Comparison of ENCODE assay signal across 29 cellular contexts in genomic region chr2:55085113-55085713, GRCh38.
"Had no signal": no experiment of that assay in that cellular context is flagged by ENCODE, and none has a peak within 500 bp of the region (broad histone marks: within the 10 kb centered on the region; RNA-seq: fewer than 3 reads in every experiment).

No MANE protein-coding gene starts in this region.

- H3K9me3 Mint-ChIP-seq: natural killer cell treated with Interleukin-12 subunit alpha and Interleukin-12 subunit beta and Interleukin-15 and Interleukin-18, amount 100 ng/mL, for 72 hours had no signal

- FAIRE-seq: pancreas, small intestine, urothelium cell line had no signal

- H3K4me1 Mint-ChIP-seq: nephron progenitor cell; neural crest cell; stimulated activated effector memory CD8-positive, alpha-beta T cell treated with anti-CD3 and anti-CD28 coated beads, Interleukin-12 subunit alpha, Interleukin-12 subunit beta, amount 100 ng/mL, for 72 hours; stimulated activated naive B cell treated with anti-CD40 and anti-IgM and Interleukin-4, amounts not matched to agents 10 μg/mL and 1 μg/mL and 100 μg/mL, for 72 hours had no signal

- H3K27me3 Mint-ChIP-seq: naive thymus-derived CD8-positive, alpha-beta T cell; stimulated activated naive B cell treated with anti-CD40 and anti-IgM and Interleukin-4, amounts not matched to agents 10 μg/mL and 1 μg/mL and 100 μg/mL, for 72 hours; stimulated activated naive CD8-positive, alpha-beta T cell treated with anti-CD3 and anti-CD28 coated beads, Interleukin-15, Interleukin-2, amounts not matched to agents 100 ng/mL and 50 ng/mL, for 24 hours had no signal

- H3K4me3 ChIP-seq: pancreas, prostate gland, right atrium auricular region, right lobe of liver, sigmoid colon, stomach, thoracic aorta, thyroid gland, tibial nerve, upper lobe of left lung, vagina had no signal

- DNase-seq: naive thymus-derived CD8-positive, alpha-beta T cell; nephron progenitor cell; nucleus accumbens; pancreas; retina; right lobe of liver; sigmoid colon; small intestine; stimulated activated CD4-positive, alpha-beta T cell treated with anti-CD3 and anti-CD28 coated beads, Interleukin-15, amount 100 ng/mL, for 24 hours; stimulated activated CD4-positive, alpha-beta T cell treated with anti-CD3 and anti-CD28 coated beads, Interleukin-2, amount 100 ng/mL, for 24 hours; stimulated activated CD4-positive, alpha-beta T cell treated with anti-CD3 and anti-CD28 coated beads, Interleukin-2, amount 100 ng/mL, for 48 hours; stimulated activated CD4-positive, alpha-beta T cell treated with anti-CD3 and anti-CD28 coated beads, Interleukin-4, amount 100 ng/mL, for 24 hours; stimulated activated naive B cell treated with anti-CD40 and anti-IgM and Interleukin-4, amounts not matched to agents 10 μg/mL and 1 μg/mL and 100 μg/mL, for 72 hours; stimulated activated naive CD4-positive, alpha-beta T cell treated with Interleukin-2 at 50 U/mL for 16 hours; stomach; thyroid gland; trophoblast cell; upper lobe of left lung had no signal

- H3K36me3 ChIP-seq: neutrophil, pancreas, prostate gland, right atrium auricular region, right lobe of liver, sigmoid colon, stomach, thoracic aorta, thyroid gland, tibial nerve, upper lobe of left lung, vagina had no signal

- H3K4me1 ChIP-seq: pancreas, prostate gland, right lobe of liver, sigmoid colon, stomach, thyroid gland, tibial nerve, vagina had no signal

- ATAC-seq: naive thymus-derived CD8-positive, alpha-beta T cell; natural killer cell treated with Interleukin-12 subunit alpha and Interleukin-12 subunit beta and Interleukin-15 and Interleukin-18, amount 100 ng/mL, for 72 hours; pancreas; right lobe of liver; stimulated activated effector memory CD8-positive, alpha-beta T cell treated with anti-CD3 and anti-CD28 coated beads, Interleukin-12 subunit alpha, Interleukin-12 subunit beta, amount 100 ng/mL, for 72 hours; stimulated activated naive B cell treated with anti-CD40 and anti-IgM and Interleukin-4, amounts not matched to agents 10 μg/mL and 1 μg/mL and 100 μg/mL, for 72 hours had no signal

- H3K27ac ChIP-seq: neutrophil, pancreas, prostate gland, right atrium auricular region, right lobe of liver, sigmoid colon, stomach, thoracic aorta, thyroid gland, tibial nerve, upper lobe of left lung, vagina had no signal

- H3K27ac Mint-ChIP-seq: natural killer cell treated with Interleukin-12 subunit alpha and Interleukin-12 subunit beta and Interleukin-15 and Interleukin-18, amount 100 ng/mL, for 72 hours; nephron progenitor cell; stimulated activated effector memory CD8-positive, alpha-beta T cell treated with anti-CD3 and anti-CD28 coated beads, Interleukin-12 subunit alpha, Interleukin-12 subunit beta, amount 100 ng/mL, for 72 hours; stimulated activated naive B cell treated with anti-CD40 and anti-IgM and Interleukin-4, amounts not matched to agents 10 μg/mL and 1 μg/mL and 100 μg/mL, for 72 hours; stimulated activated naive CD8-positive, alpha-beta T cell treated with anti-CD3 and anti-CD28 coated beads, Interleukin-15, Interleukin-2, amounts not matched to agents 100 ng/mL and 50 ng/mL, for 24 hours had no signal

- H3K9me3 ChIP-seq: neutrophil, pancreas, prostate gland, right atrium auricular region, right lobe of liver, sigmoid colon, stomach, thoracic aorta, thyroid gland, tibial nerve, upper lobe of left lung, vagina had no signal

- H3K4me3 Mint-ChIP-seq: naive thymus-derived CD8-positive, alpha-beta T cell; natural killer cell treated with Interleukin-12 subunit alpha and Interleukin-12 subunit beta and Interleukin-15 and Interleukin-18, amount 100 ng/mL, for 72 hours; nephron progenitor cell; neural crest cell; stimulated activated effector memory CD8-positive, alpha-beta T cell treated with anti-CD3 and anti-CD28 coated beads, Interleukin-12 subunit alpha, Interleukin-12 subunit beta, amount 100 ng/mL, for 72 hours; stimulated activated naive B cell treated with anti-CD40 and anti-IgM and Interleukin-4, amounts not matched to agents 10 μg/mL and 1 μg/mL and 100 μg/mL, for 72 hours; stimulated activated naive CD8-positive, alpha-beta T cell treated with anti-CD3 and anti-CD28 coated beads, Interleukin-15, Interleukin-2, amounts not matched to agents 100 ng/mL and 50 ng/mL, for 24 hours had no signal

- H3K36me3 Mint-ChIP-seq: stimulated activated effector memory CD8-positive, alpha-beta T cell treated with anti-CD3 and anti-CD28 coated beads, Interleukin-12 subunit alpha, Interleukin-12 subunit beta, amount 100 ng/mL, for 72 hours had no signal

- H3K27me3 ChIP-seq: neutrophil, pancreas, right atrium auricular region, right lobe of liver, sigmoid colon, stomach, thyroid gland, tibial nerve, upper lobe of left lung, vagina had no signal
